8 cellular contexts compared by ENCODE assay signal in the genomic region with DNA sequence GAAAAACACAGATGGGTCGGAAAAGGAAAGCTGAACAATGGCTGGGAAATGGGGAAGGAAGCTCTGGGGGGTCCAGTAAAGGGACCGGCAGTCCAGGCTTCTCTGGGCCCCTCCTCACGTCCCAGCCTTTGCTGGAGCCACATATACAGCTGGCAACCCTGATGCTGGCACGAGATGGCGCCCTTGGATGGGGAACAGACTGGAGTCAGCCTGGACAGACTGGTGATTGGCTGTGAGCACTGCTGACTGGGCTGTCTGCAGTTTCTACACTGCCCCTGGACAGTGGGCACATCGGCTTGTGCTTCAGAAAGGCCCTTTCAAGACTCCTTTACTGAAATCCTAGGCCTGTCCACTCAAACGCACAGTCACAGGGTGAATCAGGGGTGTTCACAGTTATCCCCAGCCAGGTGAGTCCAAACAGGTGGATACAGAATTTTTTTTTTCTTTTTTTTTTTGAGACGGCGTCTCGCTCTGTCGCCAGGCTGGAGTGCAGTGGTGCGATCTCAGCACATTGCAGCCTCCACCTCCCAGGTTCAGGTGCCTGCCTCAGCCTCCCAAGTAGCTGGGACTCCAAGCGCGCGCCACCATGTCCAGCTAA. TPM values are rescaled to one million over a fixed set of nuclear protein-coding genes. Genes with fewer than 3 reads are reported as not detected.
A peak's percentile ranks its signal among the peaks of the same experiment; 100 is the strongest.
DNase-seq lines count a peak whose midpoint lies in the region; ATAC-seq and TF ChIP-seq lines count a peak whose summit lies in the region.

No MANE protein-coding gene starts in this region.

- ATAC-seq in effector memory CD8-positive, alpha-beta T cell (replicated peaks) = peak; percentile 51
- ATAC-seq in HG02870 (IDR thresholded peaks at IDR 0.05; ENCODE audit: unreplicated experiment) = no peak

- H3K36me3 ChIP-seq in BLaER1 treated with 17β-estradiol and CSF1 and Interleukin-3, amounts not matched to agents 10 nM and 100 nM = no peaks in the 10 kb centered on the region
- no peaks in the 10 kb centered on the region for H3K36me3 ChIP-seq in mesenchymal stem cell (ENCODE audit: control insufficient read depth in 1 of 2, insufficient read depth in 2 of 2, low read depth in 1 of 2, low read length in 2 of 2)

- H3K27me3 ChIP-seq in BLaER1 treated with 17β-estradiol and CSF1 and Interleukin-3, amounts not matched to agents 10 nM and 100 nM = no peaks in the 10 kb centered on the region
- peaks cover 18 to 36% of the 10 kb centered on the region in 2 experiments for H3K27me3 ChIP-seq in mesenchymal stem cell (ENCODE audit: control insufficient read depth in 1 of 2, insufficient read depth in 1 of 2, low read length in 2 of 2)

- peaks cover 37 to 57% of the 10 kb centered on the region in 2 donors for H3K27me3 Mint-ChIP-seq in effector memory CD8-positive, alpha-beta T cell

- 50% methylated on average over 15 of the region's 15 CpGs for WGBS in mesenchymal stem cell

- peaks cover 3% of the 10 kb centered on the region for H3K36me3 Mint-ChIP-seq in effector memory CD8-positive, alpha-beta T cell (ENCODE audit: insufficient read depth)

- H3K9me3 ChIP-seq in BLaER1 treated with 17β-estradiol and CSF1 and Interleukin-3, amounts not matched to agents 10 nM and 100 nM (replicated peaks in 1 of 11) = no peaks in the 10 kb centered on the region
- no peaks in the 10 kb centered on the region for H3K9me3 ChIP-seq in mesenchymal stem cell (ENCODE audit: control insufficient read depth, low read length)

- H3K18ac ChIP-seq in mesenchymal stem cell (ENCODE audit: low read depth in 1 of 2, low read length in 2 of 2) = no peak overlapping the region

- no peak overlapping the region for H3K14ac ChIP-seq in mesenchymal stem cell (ENCODE audit: low read length in 2 of 2)

- no peaks in the 10 kb centered on the region for H3K9me3 Mint-ChIP-seq in effector memory CD8-positive, alpha-beta T cell

- no peak overlapping the region for H3K4ac ChIP-seq in mesenchymal stem cell (ENCODE audit: low read depth in 1 of 2, low read length in 2 of 2)

- 0 out of 22 replicates have a peak, but pooled peaks cover 0 to 8% (median 0%) of the 10 kb centered on the region in 11 experiments for H4K20me1 ChIP-seq in BLaER1 treated with 17β-estradiol and CSF1 and Interleukin-3, amounts not matched to agents 10 nM and 100 nM

- peak overlapping the region; percentile 30 to 76 (median 58); a peak in 21 of 22 replicates for H3K4me2 ChIP-seq in BLaER1 treated with 17β-estradiol and CSF1 and Interleukin-3, amounts not matched to agents 10 nM and 100 nM
- H3K4me2 ChIP-seq in mesenchymal stem cell (ENCODE audit: low read length, poor library complexity, severe bottlenecking) = no peak overlapping the region

- H3K23ac ChIP-seq in mesenchymal stem cell (ENCODE audit: low read length in 2 of 2) = no peak overlapping the region

- H2BK5ac ChIP-seq in mesenchymal stem cell (ENCODE audit: low read depth, low read length, poor library complexity, severe bottlenecking) = no peak overlapping the region

- no peak overlapping the region for H2BK120ac ChIP-seq in mesenchymal stem cell (ENCODE audit: low read depth, low read length)

- H4K8ac ChIP-seq in mesenchymal stem cell (ENCODE audit: low read length) = no peak overlapping the region

- H3K79me1 ChIP-seq in mesenchymal stem cell (replicated peaks; ENCODE audit: low read length, poor library complexity, severe bottlenecking) = no peaks in the 10 kb centered on the region

- no peak overlapping the region for H2AFZ ChIP-seq in mesenchymal stem cell (ENCODE audit: low read depth, low read length)

- DNase-seq in HEK293T (ENCODE audit: extremely low spot score) (peak; percentile 86), NCI-H526 (lab: John Stamatoyannopoulos, UW) (peak; percentile 51 to 87), mesenchymal stem cell (peak; percentile 85)
- DNase-seq in activated CD4-positive, alpha-beta T cell treated with anti-CD3 and anti-CD28 coated beads, Interleukin-2, amount 50 U/mL, for 4 hours = peak; percentile 36 to 40
- peak; percentile 25 to 38 (median 30) for DNase-seq in effector memory CD8-positive, alpha-beta T cell
- peak; percentile 36 to 46 for DNase-seq in stimulated activated CD8-positive, alpha-beta memory T cell treated with anti-CD3 and anti-CD28 coated beads, Interleukin-2, amount 100 ng/mL, for 48 hours (ENCODE audit: low read depth in 2 of 2)

- peaks cover 0 to 22% (median 16%) of the 10 kb centered on the region in 10 experiments; a peak in 15 of 20 replicates for H3K4me1 ChIP-seq in BLaER1 treated with 17β-estradiol and CSF1 and Interleukin-3, amounts not matched to agents 10 nM and 100 nM
- peaks cover 15% of the 10 kb centered on the region for H3K4me1 ChIP-seq in mesenchymal stem cell (ENCODE audit: control insufficient read depth, insufficient read depth, low read depth, low read length)

- H3K9ac ChIP-seq in BLaER1 treated with 17β-estradiol and CSF1 and Interleukin-3, amounts not matched to agents 10 nM and 100 nM = no peak overlapping the region
- no peak overlapping the region for H3K9ac ChIP-seq in mesenchymal stem cell (ENCODE audit: low read length)

- no peak overlapping the region for H2BK15ac ChIP-seq in mesenchymal stem cell (ENCODE audit: low read depth, poor library complexity, severe bottlenecking)

- POLR2A ChIA-PET in HEK293T (lab: Yijun Ruan, JAX) = no interaction called here

- no peak overlapping the region for H2BK12ac ChIP-seq in mesenchymal stem cell (ENCODE audit: low read length in 2 of 2)

- H3K4me3 ChIP-seq in BLaER1 treated with 17β-estradiol and CSF1 and Interleukin-3, amounts not matched to agents 10 nM and 100 nM = no peak overlapping the region
- H3K4me3 ChIP-seq in mesenchymal stem cell (ENCODE audit: insufficient read depth in 1 of 2, low read depth in 1 of 2, low read length in 2 of 2) = no peak overlapping the region

- no peak overlapping the region for H4K91ac ChIP-seq in mesenchymal stem cell (ENCODE audit: low read length)

- H3K4me3 Mint-ChIP-seq in effector memory CD8-positive, alpha-beta T cell = no peak overlapping the region

- H3K27ac ChIP-seq in BLaER1 treated with 17β-estradiol and CSF1 and Interleukin-3, amounts not matched to agents 10 nM and 100 nM = no peak overlapping the region
- H3K27ac ChIP-seq in mesenchymal stem cell (ENCODE audit: low read length, poor library complexity, severe bottlenecking) = no peak overlapping the region

- CTCF ChIA-PET in HEK293T (lab: Yijun Ruan, JAX) = interaction anchor here (0.6 to 3.0 kb wide), 4 partner anchors 79 to 441 kb away, joined by 3 to 14 read pairs (median 4); no protein-coding TSS in a partner anchor

- peaks cover 0 to 4% of the 10 kb centered on the region in 2 donors for H3K4me1 Mint-ChIP-seq in effector memory CD8-positive, alpha-beta T cell (ENCODE audit: low read depth in 2 of 2)

- H3K27ac Mint-ChIP-seq in effector memory CD8-positive, alpha-beta T cell = no peak overlapping the region

- H2AK5ac ChIP-seq in mesenchymal stem cell (ENCODE audit: low read length, severe bottlenecking) = no peak overlapping the region

TF ChIP-seq in HEK293T, 16 proteins besides CTCF, POLR2A, EP300 and RAD21:
- TF ChIP-seq ZNF384 (IDR thresholded peaks at IDR 0.05) (no peak), L3MBTL2 (conservative IDR thresholded peaks at IDR 0.05) (no peak), FOXA1 (IDR thresholded peaks at IDR 0.05) (no peak), NFRKB (IDR thresholded peaks at IDR 0.05) (no peak), ARNT (IDR thresholded peaks at IDR 0.05) (no peak), ELF4 (IDR thresholded peaks at IDR 0.05) (no peak), FOXK2 (IDR thresholded peaks at IDR 0.05) (no peak), BHLHE40 (IDR thresholded peaks at IDR 0.05; ENCODE audit: borderline replicate concordance) (no peak), SUZ12 (IDR thresholded peaks at IDR 0.05) (no peak), SP1 (IDR thresholded peaks at IDR 0.05) (no peak), CTBP1 (IDR thresholded peaks at IDR 0.05; ENCODE audit: borderline replicate concordance) (no peak), LEF1 (IDR thresholded peaks at IDR 0.05; ENCODE audit: borderline replicate concordance) (no peak), FOXM1 (IDR thresholded peaks at IDR 0.05; ENCODE audit: borderline replicate concordance) (no peak)
- TF ChIP-seq, protein P1, sequence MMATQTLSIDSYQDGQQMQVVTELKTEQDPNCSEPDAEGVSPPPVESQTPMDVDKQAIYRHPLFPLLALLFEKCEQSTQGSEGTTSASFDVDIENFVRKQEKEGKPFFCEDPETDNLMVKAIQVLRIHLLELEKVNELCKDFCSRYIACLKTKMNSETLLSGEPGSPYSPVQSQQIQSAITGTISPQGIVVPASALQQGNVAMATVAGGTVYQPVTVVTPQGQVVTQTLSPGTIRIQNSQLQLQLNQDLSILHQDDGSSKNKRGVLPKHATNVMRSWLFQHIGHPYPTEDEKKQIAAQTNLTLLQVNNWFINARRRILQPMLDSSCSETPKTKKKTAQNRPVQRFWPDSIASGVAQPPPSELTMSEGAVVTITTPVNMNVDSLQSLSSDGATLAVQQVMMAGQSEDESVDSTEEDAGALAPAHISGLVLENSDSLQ (IDR thresholded peaks at IDR 0.05) = no peak

RNA-seq across cellular contexts. Expression of gene ZBTB40, which starts 31.1 kb away (rescaled TPM):
- 8.0 TPM for polyA plus RNA-seq in mesenchymal stem cell (2013, experiment 1 of 2)
- polyA plus RNA-seq in mesenchymal stem cell (2013, experiment 2 of 2) = 7.1 TPM

Comparison
In these comparisons a context has a peak if more than half of its experiments do, and no peak if none do; other contexts are left out.
1. DNase-seq: peak in every context shown above with its lines; median percentile 86 in HEK293T; 85 in mesenchymal stem cell; 69 in NCI-H526; 41 in stimulated activated CD8-positive, alpha-beta memory T cell treated with anti-CD3 and anti-CD28 coated beads, Interleukin-2, amount 100 ng/mL, for 48 hours; 38 in activated CD4-positive, alpha-beta T cell treated with anti-CD3 and anti-CD28 coated beads, Interleukin-2, amount 50 U/mL, for 4 hours; 30 in effector memory CD8-positive, alpha-beta T cell.